ENCODE assay signal across 26 cellular contexts in genomic region chr20:58878399-58878798, GRCh38. TPM values are rescaled to one million over a fixed set of nuclear protein-coding genes. Genes with fewer than 3 reads are reported as not detected.
DNase-seq lines count a peak whose midpoint lies in the region; ATAC-seq and TF ChIP-seq lines count a peak whose summit lies in the region.
"Had no signal": no experiment of that assay in that cellular context is flagged by ENCODE, and none has a peak within 500 bp of the region (broad histone marks: within the 10 kb centered on the region; RNA-seq: fewer than 3 reads in every experiment).

No MANE protein-coding gene starts in this region.

- POLR2A ChIA-PET in activated CD4-positive, alpha-beta memory T cell treated with anti-CD3 and anti-CD28 coated beads, Interleukin-2, amount 10 ng/mL, durations not matched to agents 7 days and 5 days (lab: Charles Lee) = interaction anchor here (1.8 kb wide), 1 partner anchor 11 kb away, joined by 6 read pairs; no protein-coding TSS in a partner anchor
- POLR2A ChIA-PET in activated CD4-positive, alpha-beta memory T cell treated with anti-CD3 and anti-CD28 coated beads for 36 hours (lab: Charles Lee) = no interaction called here
- POLR2A ChIA-PET in CD4-positive, alpha-beta memory T cell (lab: Charles Lee; ENCODE audit: partially characterized antibody) = interaction anchor here (0.9 to 1.3 kb wide), 3 partner anchors 9 to 226 kb away, joined by 3 to 4 read pairs (median 3); no protein-coding TSS in a partner anchor
- POLR2A ChIA-PET in activated CD8-positive, alpha-beta T cell treated with anti-CD3 and anti-CD28 coated beads, Interleukin-2, amount 10 ng/mL, durations not matched to agents 7 days and 5 days (lab: Charles Lee) = interaction anchor here (1.3 to 1.5 kb wide), 2 partner anchors 11 to 154 kb away, joined by 4 read pairs; partner anchors contain the start of gene ATP5F1E

- no peaks in the 10 kb centered on the region for H3K9me3 ChIP-seq in CD4-positive, alpha-beta memory T cell (ENCODE audit: control insufficient read depth in 1 of 2, low read length in 2 of 2)
- H3K9me3 ChIP-seq in neural progenitor cell (ENCODE audit: low read depth) = no peaks in the 10 kb centered on the region
- H3K9me3 ChIP-seq: ascending aorta, SJSA1 had no signal

- CTCF ChIA-PET in activated CD4-positive, alpha-beta memory T cell treated with anti-CD3 and anti-CD28 coated beads, Interleukin-2, amount 10 ng/mL, durations not matched to agents 7 days and 5 days (lab: Charles Lee) = no interaction called here
- CTCF ChIA-PET in activated CD4-positive, alpha-beta memory T cell treated with anti-CD3 and anti-CD28 coated beads for 36 hours (lab: Charles Lee) = interaction anchor here (1.3 kb wide), 1 partner anchor 344 kb away, joined by 3 read pairs; no protein-coding TSS in a partner anchor
- CTCF ChIA-PET in CD4-positive, alpha-beta memory T cell (lab: Charles Lee; ENCODE audit: partially characterized antibody) = interaction anchor here (0.7 to 1.4 kb wide), 2 partner anchors 8 to 11 kb away, joined by 3 to 5 read pairs; no protein-coding TSS in a partner anchor
- CTCF ChIA-PET in activated CD8-positive, alpha-beta T cell treated with anti-CD3 and anti-CD28 coated beads, Interleukin-2, amount 10 ng/mL, durations not matched to agents 7 days and 5 days (lab: Charles Lee) = interaction anchor here (0.5 to 2.1 kb wide), 2 partner anchors 8 to 14 kb away, joined by 3 to 9 read pairs; no protein-coding TSS in a partner anchor

- no peak overlapping the region for H3K4me3 ChIP-seq in CD4-positive, alpha-beta memory T cell (ENCODE audit: low read length in 2 of 2)
- peak overlapping the region; percentile 6 for H3K4me3 ChIP-seq in neural progenitor cell
- H3K4me3 ChIP-seq: ascending aorta, SJSA1, smooth muscle cell had no signal

- H3K4me3 Mint-ChIP-seq in activated CD4-positive, alpha-beta memory T cell treated with anti-CD3 and anti-CD28 coated beads, Interleukin-2, amount 10 ng/mL, durations not matched to agents 7 days and 5 days = no peak overlapping the region
- no peak overlapping the region for H3K4me3 Mint-ChIP-seq in activated CD4-positive, alpha-beta memory T cell treated with anti-CD3 and anti-CD28 coated beads for 36 hours
- H3K4me3 Mint-ChIP-seq in CD4-positive, alpha-beta memory T cell = peak overlapping the region in 1 of 8 donors; percentile 2
- no peak overlapping the region for H3K4me3 Mint-ChIP-seq in activated CD8-positive, alpha-beta T cell treated with anti-CD3 and anti-CD28 coated beads, Interleukin-2, amount 10 ng/mL, durations not matched to agents 7 days and 5 days
- peak overlapping the region; percentile 27 for H3K4me3 Mint-ChIP-seq in neural progenitor cell
- H3K4me3 Mint-ChIP-seq: activated B cell treated with CpG ODN at 0.5 μM for 24 hours had no signal

- H3K4me2 ChIP-seq in neural progenitor cell = peak overlapping the region; percentile 75
- H3K4me2 ChIP-seq: smooth muscle cell had no signal

- peaks cover 13% of the 10 kb centered on the region for H3K4me1 ChIP-seq in CD4-positive, alpha-beta memory T cell (ENCODE audit: insufficient read depth, low read length)
- peaks cover 76% of the 10 kb centered on the region for H3K4me1 ChIP-seq in neural progenitor cell
- H3K4me1 ChIP-seq: ascending aorta had no signal

- H3K27me3 Mint-ChIP-seq in activated CD4-positive, alpha-beta memory T cell treated with anti-CD3 and anti-CD28 coated beads, Interleukin-2, amount 10 ng/mL, durations not matched to agents 7 days and 5 days = peaks cover under 1% of the 10 kb centered on the region
- H3K27me3 Mint-ChIP-seq in activated CD4-positive, alpha-beta memory T cell treated with anti-CD3 and anti-CD28 coated beads for 36 hours = no peaks in the 10 kb centered on the region
- no peaks in the 10 kb centered on the region for H3K27me3 Mint-ChIP-seq in CD4-positive, alpha-beta memory T cell
- no peaks in the 10 kb centered on the region for H3K27me3 Mint-ChIP-seq in activated CD8-positive, alpha-beta T cell treated with anti-CD3 and anti-CD28 coated beads, Interleukin-2, amount 10 ng/mL, durations not matched to agents 7 days and 5 days (ENCODE audit: low read depth)
- peaks cover 7% of the 10 kb centered on the region for H3K27me3 Mint-ChIP-seq in neural progenitor cell (ENCODE audit: insufficient read depth, low read depth)
- H3K27me3 Mint-ChIP-seq: activated B cell treated with CpG ODN at 0.5 μM for 24 hours had no signal

- ATAC-seq in activated CD8-positive, alpha-beta T cell treated with anti-CD3 and anti-CD28 coated beads, Interleukin-2, amount 10 ng/mL, durations not matched to agents 7 days and 5 days = no peak
- ATAC-seq in GM18858 (IDR thresholded peaks at IDR 0.05; ENCODE audit: unreplicated experiment) = no peak
- ATAC-seq: left cardiac atrium had no signal

- no peaks in the 10 kb centered on the region for H3K79me2 ChIP-seq in neural progenitor cell (ENCODE audit: low read depth)

- no peak overlapping the region for H3K9ac ChIP-seq in neural progenitor cell

- H3K36me3 ChIP-seq in CD4-positive, alpha-beta memory T cell (ENCODE audit: insufficient read depth, low read length) = no peaks in the 10 kb centered on the region
- no peaks in the 10 kb centered on the region for H3K36me3 ChIP-seq in neural progenitor cell
- H3K36me3 ChIP-seq: ascending aorta, SJSA1 had no signal

- peaks cover 8% of the 10 kb centered on the region for H4K20me1 ChIP-seq in neural progenitor cell (ENCODE audit: low read depth)

- intact Hi-C loops in activated CD4-positive, alpha-beta memory T cell treated with anti-CD3 and anti-CD28 coated beads for 36 hours (cut with micrococcal nuclease) = no loop called here
- intact Hi-C loops in CD4-positive, alpha-beta memory T cell (cut with micrococcal nuclease) = no loop called here

- H3K27ac ChIP-seq in CD4-positive, alpha-beta memory T cell (ENCODE audit: low read depth, low read length) = no peak overlapping the region
- peak overlapping the region; percentile 77 for H3K27ac ChIP-seq in neural progenitor cell
- H3K27ac ChIP-seq: ascending aorta, C4-2B, SJSA1 had no signal

- no peak overlapping the region for H2AFZ ChIP-seq in neural progenitor cell (replicated peaks)

- H3K27me3 ChIP-seq in CD4-positive, alpha-beta memory T cell (ENCODE audit: insufficient read depth, low read length) = no peaks in the 10 kb centered on the region
- H3K27me3 ChIP-seq in neural progenitor cell = peaks cover 4% of the 10 kb centered on the region
- H3K27me3 ChIP-seq: ascending aorta, SJSA1 had no signal

- no peaks in the 10 kb centered on the region for H3K36me3 Mint-ChIP-seq in activated CD4-positive, alpha-beta memory T cell treated with anti-CD3 and anti-CD28 coated beads, Interleukin-2, amount 10 ng/mL, durations not matched to agents 7 days and 5 days (ENCODE audit: low read depth)
- no peaks in the 10 kb centered on the region for H3K36me3 Mint-ChIP-seq in activated CD4-positive, alpha-beta memory T cell treated with anti-CD3 and anti-CD28 coated beads for 36 hours
- H3K36me3 Mint-ChIP-seq in CD4-positive, alpha-beta memory T cell = no peaks in the 10 kb centered on the region
- no peaks in the 10 kb centered on the region for H3K36me3 Mint-ChIP-seq in activated CD8-positive, alpha-beta T cell treated with anti-CD3 and anti-CD28 coated beads, Interleukin-2, amount 10 ng/mL, durations not matched to agents 7 days and 5 days (ENCODE audit: low read depth)
- H3K36me3 Mint-ChIP-seq in neural progenitor cell = no peaks in the 10 kb centered on the region

- peaks cover 51% of the 10 kb centered on the region for H3F3A ChIP-seq in neural progenitor cell (ENCODE audit: low read depth)

- peaks cover 17% of the 10 kb centered on the region for H3K4me1 Mint-ChIP-seq in activated CD4-positive, alpha-beta memory T cell treated with anti-CD3 and anti-CD28 coated beads, Interleukin-2, amount 10 ng/mL, durations not matched to agents 7 days and 5 days
- peaks cover 13% of the 10 kb centered on the region for H3K4me1 Mint-ChIP-seq in activated CD4-positive, alpha-beta memory T cell treated with anti-CD3 and anti-CD28 coated beads for 36 hours (ENCODE audit: low read depth)
- peaks cover 8 to 16% (median 13%) of the 10 kb centered on the region in 4 donors for H3K4me1 Mint-ChIP-seq in CD4-positive, alpha-beta memory T cell
- H3K4me1 Mint-ChIP-seq in activated CD8-positive, alpha-beta T cell treated with anti-CD3 and anti-CD28 coated beads, Interleukin-2, amount 10 ng/mL, durations not matched to agents 7 days and 5 days (ENCODE audit: low read depth) = peaks cover 32% of the 10 kb centered on the region
- peaks cover 65% of the 10 kb centered on the region for H3K4me1 Mint-ChIP-seq in neural progenitor cell
- H3K4me1 Mint-ChIP-seq: activated B cell treated with CpG ODN at 0.5 μM for 24 hours had no signal

- TF ChIP-seq CTCF in neural progenitor cell (IDR thresholded peaks at IDR 0.05) = no peak

- no peak for DNase-seq in activated CD4-positive, alpha-beta memory T cell treated with anti-CD3 and anti-CD28 coated beads, Interleukin-2, amount 10 ng/mL, durations not matched to agents 7 days and 5 days
- DNase-seq in activated CD4-positive, alpha-beta memory T cell treated with anti-CD3 and anti-CD28 coated beads for 36 hours = no peak
- no peak for DNase-seq in CD4-positive, alpha-beta memory T cell
- no peak for DNase-seq in activated CD8-positive, alpha-beta T cell treated with anti-CD3 and anti-CD28 coated beads, Interleukin-2, amount 10 ng/mL, durations not matched to agents 7 days and 5 days
- DNase-seq in neural progenitor cell (ENCODE audit: low spot score) (no peak), RKO (ENCODE audit: low spot score) (no peak), UCSD-AML1 (lab: John Stamatoyannopoulos, UW; ENCODE audit: unreplicated experiment) (no peak)
- DNase-seq: ACHN; activated B cell treated with CpG ODN at 0.5 μM for 24 hours; activated effector memory CD4-positive, alpha-beta T cell treated with anti-CD3 and anti-CD28 coated beads, Interleukin-2, amount 50 U/mL, for 16 hours; central memory CD4-positive, alpha-beta T cell; dermis blood vessel endothelial cell; H7; IMR-90; left cardiac atrium; NCI-H1417; NCI-H510A treated with DMSO at 0.1 percent for 48 hours; retina; stimulated activated CD4-positive, alpha-beta T cell treated with anti-CD3 and anti-CD28 coated beads, Interleukin-2, amount 100 ng/mL, for 48 hours; trophoblast cell had no signal

- peak overlapping the region; percentile 69 for H3K27ac Mint-ChIP-seq in activated CD4-positive, alpha-beta memory T cell treated with anti-CD3 and anti-CD28 coated beads, Interleukin-2, amount 10 ng/mL, durations not matched to agents 7 days and 5 days
- H3K27ac Mint-ChIP-seq in activated CD4-positive, alpha-beta memory T cell treated with anti-CD3 and anti-CD28 coated beads for 36 hours = no peak overlapping the region
- peak overlapping the region in 6 of 7 donors; percentile 35 to 85 (median 60) for H3K27ac Mint-ChIP-seq in CD4-positive, alpha-beta memory T cell
- H3K27ac Mint-ChIP-seq in activated CD8-positive, alpha-beta T cell treated with anti-CD3 and anti-CD28 coated beads, Interleukin-2, amount 10 ng/mL, durations not matched to agents 7 days and 5 days = peak overlapping the region; percentile 69
- no peak overlapping the region for H3K27ac Mint-ChIP-seq in neural progenitor cell
- H3K27ac Mint-ChIP-seq: activated B cell treated with CpG ODN at 0.5 μM for 24 hours had no signal

- no peaks in the 10 kb centered on the region for H3K9me3 Mint-ChIP-seq in activated CD4-positive, alpha-beta memory T cell treated with anti-CD3 and anti-CD28 coated beads, Interleukin-2, amount 10 ng/mL, durations not matched to agents 7 days and 5 days
- no peaks in the 10 kb centered on the region for H3K9me3 Mint-ChIP-seq in activated CD4-positive, alpha-beta memory T cell treated with anti-CD3 and anti-CD28 coated beads for 36 hours
- no peaks in the 10 kb centered on the region for H3K9me3 Mint-ChIP-seq in CD4-positive, alpha-beta memory T cell
- H3K9me3 Mint-ChIP-seq in activated CD8-positive, alpha-beta T cell treated with anti-CD3 and anti-CD28 coated beads, Interleukin-2, amount 10 ng/mL, durations not matched to agents 7 days and 5 days (ENCODE audit: insufficient read depth) = no peaks in the 10 kb centered on the region
- no peaks in the 10 kb centered on the region for H3K9me3 Mint-ChIP-seq in neural progenitor cell
- H3K9me3 Mint-ChIP-seq: activated B cell treated with CpG ODN at 0.5 μM for 24 hours had no signal

RNA-seq across cellular contexts. Expression of gene GNAS, which starts 25.9 kb away (rescaled TPM):
- 100 to 1,000 TPM; 790 to 809 TPM for total RNA-seq in activated CD4-positive, alpha-beta memory T cell treated with anti-CD3 and anti-CD28 coated beads, Interleukin-2, amount 10 ng/mL, durations not matched to agents 7 days and 5 days
- total RNA-seq in activated CD4-positive, alpha-beta memory T cell treated with anti-CD3 and anti-CD28 coated beads for 36 hours = 100 to 1,000 TPM; 658 to 692 TPM
- total RNA-seq in CD4-positive, alpha-beta memory T cell = 100 to 1,000 TPM; 641 to 645 TPM
- polyA plus RNA-seq in CD4-positive, alpha-beta memory T cell = 100 to 1,000 TPM in 1 of 2 donors, 10 to 100 TPM in 1; 70.1 to 184 TPM
- 100 to 1,000 TPM; 912 to 952 TPM for total RNA-seq in activated CD8-positive, alpha-beta T cell treated with anti-CD3 and anti-CD28 coated beads, Interleukin-2, amount 10 ng/mL, durations not matched to agents 7 days and 5 days
- 794 and 973 TPM in 2 replicates for total RNA-seq in neural progenitor cell (ENCODE audit: low replicate concordance)

RNA-seq across cellular contexts. Expression of gene GNAS-AS1, which starts 27.7 kb away (rescaled TPM):
- total RNA-seq in activated CD4-positive, alpha-beta memory T cell treated with anti-CD3 and anti-CD28 coated beads, Interleukin-2, amount 10 ng/mL, durations not matched to agents 7 days and 5 days = 1 to 10 TPM in 1 of 2 experiments, under 1 TPM in 1; 0.65 to 1.0 TPM
- 1 to 10 TPM; 1.1 to 1.3 TPM for total RNA-seq in activated CD4-positive, alpha-beta memory T cell treated with anti-CD3 and anti-CD28 coated beads for 36 hours
- total RNA-seq in CD4-positive, alpha-beta memory T cell = 1 to 10 TPM in 1 of 2 experiments, under 1 TPM in 1; 0.94 to 1.1 TPM
- polyA plus RNA-seq in CD4-positive, alpha-beta memory T cell = not detected
- total RNA-seq in activated CD8-positive, alpha-beta T cell treated with anti-CD3 and anti-CD28 coated beads, Interleukin-2, amount 10 ng/mL, durations not matched to agents 7 days and 5 days = 1 to 10 TPM; 1.3 to 2.0 TPM
- total RNA-seq in neural progenitor cell (ENCODE audit: low replicate concordance) = 5.8 and 6.4 TPM in 2 replicates
- total RNA-seq: ascending aorta, dermis blood vessel endothelial cell, glomerular endothelial cell, SJSA1 had no signal
- polyA plus RNA-seq: smooth muscle cell had no signal

Comparison
In these comparisons a context has a peak if more than half of its experiments do, and no peak if none do; other contexts are left out.
1. H3K27ac Mint-ChIP-seq: peak in activated CD4-positive, alpha-beta memory T cell treated with anti-CD3 and anti-CD28 coated beads, Interleukin-2, amount 10 ng/mL, durations not matched to agents 7 days and 5 days (single experiment), CD4-positive, alpha-beta memory T cell (6 of 7) and activated CD8-positive, alpha-beta T cell treated with anti-CD3 and anti-CD28 coated beads, Interleukin-2, amount 10 ng/mL, durations not matched to agents 7 days and 5 days (single experiment); none in activated CD4-positive, alpha-beta memory T cell treated with anti-CD3 and anti-CD28 coated beads for 36 hours (single experiment) and neural progenitor cell (single experiment).